Comparison of ENCODE assay signal across 8 cellular contexts in genomic region chrX:10158279-10158939, GRCh38. TPM values are rescaled to one million over a fixed set of nuclear protein-coding genes. Genes with fewer than 3 reads are reported as not detected.
A peak's percentile ranks its signal among the peaks of the same experiment; 100 is the strongest.
DNase-seq lines count a peak whose midpoint lies in the region; ATAC-seq, FAIRE-seq and TF ChIP-seq lines count a peak whose summit lies in the region.

No MANE protein-coding gene starts in this region.

- no peak overlapping the region; a peak in 1 of 7 replicates for H3K9ac ChIP-seq in H1 (replicated peaks in 1 of 4; ENCODE audit: extremely low read depth in 1 of 4, low read depth in 3 of 4, low read length in 3 of 4)
- H3K9ac ChIP-seq in neural progenitor cell: no peak overlapping the region

- H3K79me2 ChIP-seq in H1 (ENCODE audit: control insufficient read depth in 1 of 2, insufficient read depth in 2 of 2, low read length in 2 of 2) (no peaks in the 10 kb centered on the region), neural progenitor cell (ENCODE audit: low read depth) (no peaks in the 10 kb centered on the region)

- no peaks in the 10 kb centered on the region for H3K79me1 ChIP-seq in H1 (ENCODE audit: low read depth, low read length)

- H3K4me1 ChIP-seq in heart left ventricle (peaks cover 0 to 21% (median 5%) of the 10 kb centered on the region in 12 donors), H1 (replicated peaks in 1 of 4; ENCODE audit: control insufficient read depth in 3 of 4, insufficient read depth in 4 of 4, low read length in 3 of 4) (peaks cover 0 to 9% (median 5%) of the 10 kb centered on the region in 4 experiments; a peak in 5 of 7 replicates), neural progenitor cell (peaks cover 15% of the 10 kb centered on the region)

- TF ChIP-seq EP300 in H1 (IDR thresholded peaks at IDR 0.05; ENCODE audit: borderline replicate concordance in 1 of 2, low read depth in 2 of 2, low read length in 2 of 2): no peak

- H2AK5ac ChIP-seq in H1 (ENCODE audit: low read depth, low read length): no peak overlapping the region

- peaks cover 30% of the 10 kb centered on the region for H3K4me1 Mint-ChIP-seq in neural progenitor cell
- peaks cover 4% of the 10 kb centered on the region for H3K4me1 Mint-ChIP-seq in activated CD8-positive, alpha-beta memory T cell treated with anti-CD3 and anti-CD28 coated beads, Interleukin-2, amount 10 ng/mL, durations not matched to agents 7 days and 5 days

- H3K18ac ChIP-seq in H1 (ENCODE audit: extremely low read depth, low read length): no peak overlapping the region

- DNase-seq in heart left ventricle (peak in 2 of 5 donors; percentile 39 to 64), Right ventricle myocardium inferior (ENCODE audit: missing footprints) (no peak), NCI-H510A (lab: John Stamatoyannopoulos, UW) (peak; percentile 25), H1 (ENCODE audit: low read depth in 1 of 2, low spot score in 2 of 2) (peak in 1 of 2 experiments; percentile 63), neural progenitor cell (ENCODE audit: low spot score) (peak; percentile 55)
- DNase-seq in activated CD8-positive, alpha-beta memory T cell treated with anti-CD3 and anti-CD28 coated beads, Interleukin-2, amount 10 ng/mL, durations not matched to agents 7 days and 5 days: no peak
- no peak for DNase-seq in NK-92 treated with Interleukin-12 subunit alpha and Interleukin-12 subunit beta, amount 100 ng/mL, for 24 hours (lab: John Stamatoyannopoulos, UW)

- H3K9me3 ChIP-seq in heart left ventricle: no peaks in the 10 kb centered on the region
- H3K9me3 ChIP-seq in H1 (ENCODE audit: insufficient read depth in 2 of 2, low read depth in 1 of 2, low read length in 1 of 2): no peaks in the 10 kb centered on the region
- H3K9me3 ChIP-seq in neural progenitor cell (ENCODE audit: low read depth): no peaks in the 10 kb centered on the region

- peaks cover 6% of the 10 kb centered on the region for H3K27me3 Mint-ChIP-seq in neural progenitor cell (ENCODE audit: insufficient read depth, low read depth)
- peaks cover 61% of the 10 kb centered on the region for H3K27me3 Mint-ChIP-seq in activated CD8-positive, alpha-beta memory T cell treated with anti-CD3 and anti-CD28 coated beads, Interleukin-2, amount 10 ng/mL, durations not matched to agents 7 days and 5 days

- TF ChIP-seq POLR2A in heart left ventricle (IDR thresholded peaks at IDR 0.05) (no peak), H1 (IDR thresholded peaks at IDR 0.05; ENCODE audit: control extremely low read depth in 1 of 2, low read depth in 2 of 2, low read length in 2 of 2) (no peak)

- POLR2A ChIA-PET in H1 (lab: Charles Lee; ENCODE audit: partially characterized antibody): no interaction called here

- H3K4me2 ChIP-seq in H1 (ENCODE audit: insufficient read depth in 1 of 2, low read depth in 2 of 2, low read length in 2 of 2): peak overlapping the region; percentile 31 to 72
- H3K4me2 ChIP-seq in neural progenitor cell: peak overlapping the region; percentile 76

- no peak overlapping the region for H4K8ac ChIP-seq in H1 (ENCODE audit: extremely low read depth, insufficient read depth, low read length)

- intact Hi-C loops in heart left ventricle (cut with DNase I) (no loop called here), Right ventricle myocardium inferior (cut with DNase I) (no loop called here)

- H3K4me3 Mint-ChIP-seq in neural progenitor cell: peak overlapping the region; percentile 80
- H3K4me3 Mint-ChIP-seq in activated CD8-positive, alpha-beta memory T cell treated with anti-CD3 and anti-CD28 coated beads, Interleukin-2, amount 10 ng/mL, durations not matched to agents 7 days and 5 days: no peak overlapping the region

- H3K27me3 ChIP-seq in heart left ventricle (peaks cover 0 to 67% (median 0%) of the 10 kb centered on the region in 9 donors), H1 (replicated peaks in 1 of 4; ENCODE audit: control insufficient read depth in 3 of 4, extremely low read depth in 1 of 4, insufficient read depth in 3 of 4, low read length in 3 of 4) (no peaks in the 10 kb centered on the region; a peak in 1 of 7 replicates), neural progenitor cell (no peaks in the 10 kb centered on the region)

- H3F3A ChIP-seq in neural progenitor cell (ENCODE audit: low read depth): peaks cover 13% of the 10 kb centered on the region

- H3K4me3 ChIP-seq in heart left ventricle (peak overlapping the region in 10 of 12 donors; percentile 16 to 61 (median 44)), H1 (ENCODE audit: extremely low read depth in 1 of 4, insufficient read depth in 2 of 4, low read depth in 3 of 4, low read length in 4 of 4) (peak overlapping the region; percentile 8 to 55 (median 16); a peak in 7 of 8 replicates), neural progenitor cell (peak overlapping the region; percentile 42)

- 14 to 40% (median 28%) methylated on average over 32 to 60 of the region's 60 CpGs for WGBS in heart left ventricle, 4 donors
- 15% methylated on average over 13 of the region's 60 CpGs; no CpG with 5 or more reads in 1 of the 2 experiments for WGBS in H1 (ENCODE audit: extremely low coverage in 1 of 2, insufficient coverage in 1 of 2, insufficient read length in 1 of 2, insufficient replicate concordance in 2 of 2, low coverage in 1 of 2, low lambda C conversion rate in 2 of 2, missing lambda C conversion rate in 1 of 2), 2 experiments

- H3K27ac Mint-ChIP-seq in neural progenitor cell: no peak overlapping the region
- no peak overlapping the region for H3K27ac Mint-ChIP-seq in activated CD8-positive, alpha-beta memory T cell treated with anti-CD3 and anti-CD28 coated beads, Interleukin-2, amount 10 ng/mL, durations not matched to agents 7 days and 5 days

- no peak overlapping the region for H2BK12ac ChIP-seq in H1 (ENCODE audit: low read depth, low read length)

- peak in 3 of 4 donors; percentile 34 to 43 (median 42) for ATAC-seq in heart left ventricle
- ATAC-seq in Right ventricle myocardium inferior: no peak
- ATAC-seq in activated CD8-positive, alpha-beta memory T cell treated with anti-CD3 and anti-CD28 coated beads, Interleukin-2, amount 10 ng/mL, durations not matched to agents 7 days and 5 days: no peak
- no peak for ATAC-seq in GM21526 (IDR thresholded peaks at IDR 0.05; ENCODE audit: low FRiP score, unreplicated experiment)

- H2BK15ac ChIP-seq in H1 (ENCODE audit: low read length): no peak overlapping the region

- H3K56ac ChIP-seq in H1 (replicated peaks; ENCODE audit: insufficient read length, low read depth, low read length): no peak overlapping the region

- H4K5ac ChIP-seq in H1 (ENCODE audit: insufficient read length, low read depth, low read length): no peak overlapping the region

- no peak overlapping the region for H3K14ac ChIP-seq in H1 (ENCODE audit: insufficient read length)

- no peak overlapping the region for H2BK20ac ChIP-seq in H1 (ENCODE audit: low read length)

- peaks cover 0 to 2% of the 10 kb centered on the region in 2 experiments for H4K20me1 ChIP-seq in H1 (replicated peaks in 1 of 2; ENCODE audit: control insufficient read depth in 1 of 2, insufficient read depth in 2 of 2, low read length in 2 of 2)
- no peaks in the 10 kb centered on the region for H4K20me1 ChIP-seq in neural progenitor cell (ENCODE audit: low read depth)

- H2BK120ac ChIP-seq in H1 (replicated peaks; ENCODE audit: low read depth, low read length): no peak overlapping the region

- no peak for TF ChIP-seq RAD21 in H1 (IDR thresholded peaks at IDR 0.05 in 1 of 2, conservative IDR thresholded peaks at IDR 0.05 in 1 of 2; ENCODE audit: low read depth in 2 of 2, low read length in 2 of 2)

- no peaks in the 10 kb centered on the region for H3K36me3 ChIP-seq in heart left ventricle
- no peaks in the 10 kb centered on the region for H3K36me3 ChIP-seq in H1 (ENCODE audit: control insufficient read depth in 2 of 4, insufficient read depth in 4 of 4, low read length in 3 of 4)
- no peaks in the 10 kb centered on the region for H3K36me3 ChIP-seq in neural progenitor cell

- H3K27ac ChIP-seq in heart left ventricle (peak overlapping the region in 5 of 12 donors; percentile 2 to 83 (median 52)), H1 (ENCODE audit: low read depth, low read length) (no peak overlapping the region), neural progenitor cell (no peak overlapping the region)

- H3K9me3 Mint-ChIP-seq in neural progenitor cell: peaks cover 12% of the 10 kb centered on the region
- H3K9me3 Mint-ChIP-seq in activated CD8-positive, alpha-beta memory T cell treated with anti-CD3 and anti-CD28 coated beads, Interleukin-2, amount 10 ng/mL, durations not matched to agents 7 days and 5 days (ENCODE audit: low read depth): no peaks in the 10 kb centered on the region

- TF ChIP-seq CTCF in heart left ventricle (IDR thresholded peaks at IDR 0.05) (no peak), H1 (IDR thresholded peaks at IDR 0.05; ENCODE audit: control extremely low read depth in 1 of 3, insufficient read depth in 1 of 3, low read depth in 1 of 3, low read length in 3 of 3) (no peak), neural progenitor cell (IDR thresholded peaks at IDR 0.05) (no peak)

- H3K23me2 ChIP-seq in H1 (ENCODE audit: low read depth, low read length): no peaks in the 10 kb centered on the region

- H3K4ac ChIP-seq in H1 (replicated peaks; ENCODE audit: insufficient read length, low read depth, low read length): no peak overlapping the region

- H2AFZ ChIP-seq in H1 (ENCODE audit: low read length): no peak overlapping the region
- H2AFZ ChIP-seq in neural progenitor cell (replicated peaks): no peak overlapping the region

- no peak overlapping the region for H3K23ac ChIP-seq in H1 (ENCODE audit: insufficient read length)

- no peak overlapping the region for H4K91ac ChIP-seq in H1 (replicated peaks; ENCODE audit: insufficient read length, low read length)

- H3K36me3 Mint-ChIP-seq in neural progenitor cell: peaks cover 5% of the 10 kb centered on the region
- no peaks in the 10 kb centered on the region for H3K36me3 Mint-ChIP-seq in activated CD8-positive, alpha-beta memory T cell treated with anti-CD3 and anti-CD28 coated beads, Interleukin-2, amount 10 ng/mL, durations not matched to agents 7 days and 5 days

- no peak overlapping the region for H2BK5ac ChIP-seq in H1 (ENCODE audit: low read depth, low read length)

- CTCF ChIA-PET in H1 (lab: Charles Lee; ENCODE audit: partially characterized antibody): no interaction called here
- CTCF ChIA-PET in activated CD8-positive, alpha-beta memory T cell treated with anti-CD3 and anti-CD28 coated beads, Interleukin-2, amount 10 ng/mL, durations not matched to agents 7 days and 5 days (lab: Charles Lee): no interaction called here

- no peak for FAIRE-seq in H1 (lab: Jason Lieb, UNC)

RNA-seq across cellular contexts. Expression of gene CLCN4, which starts 1.6 kb away (rescaled TPM):
- total RNA-seq in heart left ventricle (10 to 100 TPM; 20.3 to 39.0 (median 29.8) TPM), Right ventricle myocardium inferior (26.7 TPM), neural progenitor cell (ENCODE audit: low replicate concordance) (6.5 and 6.6 TPM in 2 replicates)
- polyA plus RNA-seq in heart left ventricle (1 to 10 TPM; 6.4 to 8.2 TPM), H1 (2011; rRNA removed) (3.3 and 3.6 TPM in 2 replicates)
- 7.5 and 11.2 TPM in 2 replicates for total RNA-seq in H1 (2021; fragmentation: NEBNext Ultra II Directional; extraction: Animal tissue kit (Norgen Biotek cat#: 25700))
- polyA plus RNA-seq in H1 (2011; cell fraction: cytosol; rRNA removed): 3.0 TPM
- 5.1 TPM for polyA plus RNA-seq in H1 (2011; cell fraction: nucleus; rRNA removed)
- polyA plus RNA-seq in H1 (2012, experiment 1 of 2): 3.2 to 4.4 TPM (median 3.9 TPM) in 4 replicates
- 1.3 TPM for polyA plus RNA-seq in H1 (2012, experiment 2 of 2)
- 4.3 TPM for polyA plus RNA-seq in H1 (2013, experiment 1 of 2)
- polyA plus RNA-seq in H1 (2013, experiment 2 of 2): 5.0 TPM
- polyA minus RNA-seq in H1 (2011; rRNA and poly(A)+ RNA removed): 10.2 and 15.0 TPM in 2 replicates
- 5.1 TPM for polyA minus RNA-seq in H1 (2011; cell fraction: cytosol; rRNA and poly(A)+ RNA removed)
- polyA minus RNA-seq in H1 (2011; cell fraction: nucleus; rRNA and poly(A)+ RNA removed): 4.3 TPM
- under 1 TPM; 0.03 to 0.16 TPM for total RNA-seq in activated CD8-positive, alpha-beta memory T cell treated with anti-CD3 and anti-CD28 coated beads, Interleukin-2, amount 10 ng/mL, durations not matched to agents 7 days and 5 days

Comparison
In these comparisons a context has a peak if more than half of its experiments do, and no peak if none do; other contexts are left out.
1. ATAC-seq: peak in heart left ventricle (3 of 4); none in Right ventricle myocardium inferior (single experiment), activated CD8-positive, alpha-beta memory T cell treated with anti-CD3 and anti-CD28 coated beads, Interleukin-2, amount 10 ng/mL, durations not matched to agents 7 days and 5 days (single experiment) and GM21526 (single experiment).
2. DNase-seq: peak in NCI-H510A (single experiment) and neural progenitor cell (single experiment); none in Right ventricle myocardium inferior (single experiment), activated CD8-positive, alpha-beta memory T cell treated with anti-CD3 and anti-CD28 coated beads, Interleukin-2, amount 10 ng/mL, durations not matched to agents 7 days and 5 days (single experiment) and NK-92 treated with Interleukin-12 subunit alpha and Interleukin-12 subunit beta, amount 100 ng/mL, for 24 hours (single experiment).
3. Peak in every context shown above with its lines, with median percentiles within 50 percentile points of each other: H3K4me3 ChIP-seq.